ENCODE assay signal across 8 cellular contexts in the genomic region with DNA sequence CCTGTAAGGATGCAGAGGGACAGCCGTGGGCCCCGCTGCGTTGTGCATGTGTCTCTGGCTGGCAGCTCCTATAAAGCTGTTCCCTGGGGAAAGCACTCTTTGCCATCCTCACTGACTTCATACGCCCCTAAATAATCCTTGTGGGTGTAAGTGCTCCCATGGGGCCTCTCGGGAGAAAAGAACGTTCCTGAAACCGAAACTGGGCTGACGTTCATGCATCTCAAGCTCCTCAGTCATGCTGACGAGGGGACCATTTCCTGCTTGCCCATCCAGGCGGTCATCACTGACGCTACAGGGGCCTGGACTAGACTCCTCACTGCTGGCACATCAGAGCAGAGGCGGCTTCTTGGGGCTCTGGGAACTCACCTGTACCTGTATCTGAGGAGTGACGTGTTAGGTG.
DNase-seq lines count a peak whose midpoint lies in the region; ATAC-seq lines count a peak whose summit lies in the region.

No MANE protein-coding gene starts in this region.

- ATAC-seq in HG02973 (IDR thresholded peaks at IDR 0.05; ENCODE audit: unreplicated experiment) = peak; percentile 86

- DNase-seq in D341Med (ENCODE audit: low spot score) (peak; percentile 59), GM19240 (ENCODE audit: insufficient read length, low spot score) (peak; percentile 58), RPMI8226 (peak; percentile 37), dermis blood vessel endothelial cell (no peak)
- DNase-seq in activated T-cell treated with anti-CD3 and anti-CD28 coated beads, Interleukin-2, amount 50 U/mL, for 48 hours = no peak
- no peak for DNase-seq in activated CD4-positive, CD25-positive, alpha-beta regulatory T cell (lab: John Stamatoyannopoulos, UW)
- no peak for DNase-seq in stimulated activated naive CD4-positive, alpha-beta T cell treated with Interleukin-2 at 50 U/mL for 16 hours (lab: John Stamatoyannopoulos, UW)

Comparison
In these comparisons a context has a peak if more than half of its experiments do, and no peak if none do; other contexts are left out.
1. DNase-seq: peak in D341Med (single experiment), GM19240 (single experiment) and RPMI8226 (single experiment); none in dermis blood vessel endothelial cell (single experiment), activated T-cell treated with anti-CD3 and anti-CD28 coated beads, Interleukin-2, amount 50 U/mL, for 48 hours (0 of 2), activated CD4-positive, CD25-positive, alpha-beta regulatory T cell (0 of 4) and stimulated activated naive CD4-positive, alpha-beta T cell treated with Interleukin-2 at 50 U/mL for 16 hours (single experiment).